In genomic region chr11:65445101-65445603, GRCh38 we compare ENCODE assay signal across 9 cellular contexts. TPM values are rescaled to one million over a fixed set of nuclear protein-coding genes. Genes with fewer than 3 reads are reported as not detected.
DNase-seq lines count a peak whose midpoint lies in the region; ATAC-seq and TF ChIP-seq lines count a peak whose summit lies in the region.
"Had no signal": no experiment of that assay in that cellular context is flagged by ENCODE, and none has a peak within 500 bp of the region (broad histone marks: within the 10 kb centered on the region; RNA-seq: fewer than 3 reads in every experiment).

No MANE protein-coding gene starts in this region.

- peak overlapping the region; percentile 63 to 78 (median 76) for H3K27ac ChIP-seq in esophagus muscularis mucosa (replicated peaks in 1 of 4)
- peak overlapping the region; percentile 79 for H3K27ac ChIP-seq in psoas muscle
- H3K27ac ChIP-seq in effector memory CD4-positive, alpha-beta T cell (ENCODE audit: insufficient read depth, low read length, poor library complexity, severe bottlenecking), result no peak overlapping the region

- peak; percentile 6 for DNase-seq in G401 (ENCODE audit: low spot score)
- no peak for DNase-seq in esophagus muscularis mucosa (ENCODE audit: extremely low spot score)
- peak in 1 of 2 donors; percentile 58 for DNase-seq in psoas muscle
- DNase-seq in dedifferentiated amniotic fluid mesenchymal stem cell (ENCODE audit: extremely low spot score), result no peak
- DNase-seq in effector memory CD4-positive, alpha-beta T cell, result no peak
- no peak for DNase-seq in activated CD4-positive, alpha-beta T cell treated with anti-CD3 and anti-CD28 coated beads, Interleukin-2, amount 50 U/mL, for 4 hours
- DNase-seq in NCI-H2171 (lab: John Stamatoyannopoulos, UW), result no peak
- DNase-seq: NCI-H2081 had no signal

- TF ChIP-seq POLR2A in esophagus muscularis mucosa (IDR thresholded peaks at IDR 0.05; ENCODE audit: low read depth), result no peak

- H3K27ac Mint-ChIP-seq in T-helper 1 cell treated with Interleukin-12 subunit alpha and Interleukin-12 subunit beta and Interleukin-4 antibody, amounts not matched to agents 30 μg/mL and 1 μg/mL, for 36 hours, result peak overlapping the region; percentile 74

- intact Hi-C loops in esophagus muscularis mucosa (cut with DNase I) (no loop called here), psoas muscle (cut with DNase I) (no loop called here)

- no peaks in the 10 kb centered on the region for H3K27me3 Mint-ChIP-seq in T-helper 1 cell treated with Interleukin-12 subunit alpha and Interleukin-12 subunit beta and Interleukin-4 antibody, amounts not matched to agents 30 μg/mL and 1 μg/mL, for 36 hours (ENCODE audit: low read depth)

- H3K9me3 Mint-ChIP-seq in T-helper 1 cell treated with Interleukin-12 subunit alpha and Interleukin-12 subunit beta and Interleukin-4 antibody, amounts not matched to agents 30 μg/mL and 1 μg/mL, for 36 hours, result no peaks in the 10 kb centered on the region

- ATAC-seq in psoas muscle, result peak in 1 of 4 donors; percentile 0

- H3K4me3 ChIP-seq in esophagus muscularis mucosa (no peak overlapping the region), psoas muscle (no peak overlapping the region)
- H3K4me3 ChIP-seq in effector memory CD4-positive, alpha-beta T cell (ENCODE audit: insufficient read depth, low read depth, low read length, poor library complexity, severe bottlenecking), result no peak overlapping the region

- peaks cover 24% of the 10 kb centered on the region for H3K36me3 Mint-ChIP-seq in T-helper 1 cell treated with Interleukin-12 subunit alpha and Interleukin-12 subunit beta and Interleukin-4 antibody, amounts not matched to agents 30 μg/mL and 1 μg/mL, for 36 hours (ENCODE audit: low read depth)

- H3K9me3 ChIP-seq in esophagus muscularis mucosa (no peaks in the 10 kb centered on the region), psoas muscle (no peaks in the 10 kb centered on the region)
- no peaks in the 10 kb centered on the region for H3K9me3 ChIP-seq in effector memory CD4-positive, alpha-beta T cell (ENCODE audit: control insufficient read depth, low read length)

- H3K27me3 ChIP-seq in esophagus muscularis mucosa, result no peaks in the 10 kb centered on the region
- H3K27me3 ChIP-seq in psoas muscle (ENCODE audit: insufficient read depth in 3 of 3, low read length in 2 of 3), result no peaks in the 10 kb centered on the region
- H3K27me3 ChIP-seq in effector memory CD4-positive, alpha-beta T cell (replicated peaks; ENCODE audit: control insufficient read depth, insufficient read depth, low read length, poor library complexity, severe bottlenecking), result no peaks in the 10 kb centered on the region

- TF ChIP-seq CTCF in esophagus muscularis mucosa (IDR thresholded peaks at IDR 0.05) (no peak), psoas muscle (IDR thresholded peaks at IDR 0.05) (no peak)

- WGBS in esophagus muscularis mucosa, result 92% methylated on average over 15 of the region's 15 CpGs
- WGBS in psoas muscle, 3 donors, result 41 to 75% (median 46%) methylated on average over 14 to 15 of the region's 15 CpGs

- no peak overlapping the region for H3K4me3 Mint-ChIP-seq in T-helper 1 cell treated with Interleukin-12 subunit alpha and Interleukin-12 subunit beta and Interleukin-4 antibody, amounts not matched to agents 30 μg/mL and 1 μg/mL, for 36 hours

- in situ Hi-C loops in G401 (cut with HindIII; ENCODE audit: low sequenced_read_pairs), result no loop called here

- H3K4me1 Mint-ChIP-seq in T-helper 1 cell treated with Interleukin-12 subunit alpha and Interleukin-12 subunit beta and Interleukin-4 antibody, amounts not matched to agents 30 μg/mL and 1 μg/mL, for 36 hours (ENCODE audit: low read depth), result peaks cover 36% of the 10 kb centered on the region

- peaks cover 31 to 60% (median 44%) of the 10 kb centered on the region in 4 donors for H3K4me1 ChIP-seq in esophagus muscularis mucosa
- peaks cover 4% of the 10 kb centered on the region for H3K4me1 ChIP-seq in psoas muscle
- peaks cover 8% of the 10 kb centered on the region for H3K4me1 ChIP-seq in effector memory CD4-positive, alpha-beta T cell (ENCODE audit: control insufficient read depth, insufficient read depth, low read length, poor library complexity, severe bottlenecking)

- no peak for TF ChIP-seq EP300 in esophagus muscularis mucosa (IDR thresholded peaks at IDR 0.05)

- H3K36me3 ChIP-seq in esophagus muscularis mucosa, result peaks cover 34 to 63% (median 50%) of the 10 kb centered on the region in 4 donors
- H3K36me3 ChIP-seq in psoas muscle (ENCODE audit: insufficient read depth in 1 of 2, low read depth in 1 of 2), result peaks cover 0 to 59% of the 10 kb centered on the region in 2 donors
- H3K36me3 ChIP-seq in effector memory CD4-positive, alpha-beta T cell (ENCODE audit: control insufficient read depth, insufficient read depth, low read length), result peaks cover 12% of the 10 kb centered on the region

RNA-seq across cellular contexts. Expression of gene NEAT1, which starts 22.6 kb away (rescaled TPM):
- total RNA-seq in G401 (2014; rRNA removed; shearing (Covaris generic)), result 4.4 and 12.4 TPM in 2 replicates
- total RNA-seq in esophagus muscularis mucosa, result 100 to 1,000 TPM in 2 of 4 donors, 10 to 100 TPM in 2; 42.8 to 181 (median 96.0) TPM
- total RNA-seq in psoas muscle, result 1,000 to 10,000 TPM in 1 of 4 donors, 100 to 1,000 TPM in 3; 517 to 1,759 (median 646) TPM
- 100 to 1,000 TPM; 474 to 758 (median 716) TPM for polyA plus RNA-seq in psoas muscle

RNA-seq across cellular contexts. Expression of gene MALAT1, which starts 53.7 kb away (rescaled TPM):
- 166 and 288 TPM in 2 replicates for total RNA-seq in G401 (2014; rRNA removed; shearing (Covaris generic))
- total RNA-seq in esophagus muscularis mucosa, result over 10,000 TPM in 1 of 4 donors, 1,000 to 10,000 TPM in 3; 2,724 to 15,405 (median 5,373) TPM
- over 10,000 TPM in 1 of 4 donors, 1,000 to 10,000 TPM in 3; 3,071 to 11,376 (median 4,986) TPM for total RNA-seq in psoas muscle
- polyA plus RNA-seq in psoas muscle, result 100 to 1,000 TPM; 102 to 846 (median 299) TPM

RNA-seq across cellular contexts. Expression of gene FRMD8, which starts 58.7 kb away (rescaled TPM):
- total RNA-seq in G401 (2014; rRNA removed; shearing (Covaris generic)), result 31.1 and 40.1 TPM in 2 replicates
- total RNA-seq in esophagus muscularis mucosa (10 to 100 TPM; 30.4 to 37.3 (median 34.7) TPM), psoas muscle (10 to 100 TPM in 3 of 4 donors, 1 to 10 TPM in 1; 7.4 to 27.7 (median 13.9) TPM)
- polyA plus RNA-seq in psoas muscle, result 10 to 100 TPM; 10.6 to 20.8 (median 12.9) TPM
